ENCODE assay signal across 1 cellular context in the genomic region with DNA sequence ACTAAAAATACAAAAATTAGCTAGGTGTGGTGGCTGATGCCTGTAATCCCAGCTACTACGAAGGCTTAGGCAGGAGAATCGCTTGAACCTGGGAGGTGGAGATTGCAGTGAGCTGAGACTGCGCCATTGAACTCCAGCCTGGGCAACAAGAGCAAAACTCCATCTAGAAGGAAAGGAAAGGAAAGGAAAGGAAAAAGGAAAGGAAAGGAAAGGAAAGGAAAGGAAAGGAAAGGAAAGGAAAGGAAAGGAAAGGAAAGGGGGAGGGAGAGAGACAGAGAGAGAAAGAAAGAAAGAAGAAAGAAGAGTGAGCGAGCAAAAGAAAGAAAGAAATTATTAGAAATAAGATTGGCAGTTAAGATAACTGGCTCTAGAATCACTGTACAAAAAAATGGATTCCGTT. TPM values are rescaled to one million over a fixed set of nuclear protein-coding genes. Genes with fewer than 3 reads are reported as not detected.
"Had no signal": no experiment of that assay in that cellular context is flagged by ENCODE, and none has a peak within 500 bp of the region (broad histone marks: within the 10 kb centered on the region; RNA-seq: fewer than 3 reads in every experiment).

No MANE protein-coding gene starts in this region.

RNA-seq across cellular contexts. Expression of a gene that starts 37.1 kb away (rescaled TPM):
- total RNA-seq: G401 had no signal
